In the genomic region with DNA sequence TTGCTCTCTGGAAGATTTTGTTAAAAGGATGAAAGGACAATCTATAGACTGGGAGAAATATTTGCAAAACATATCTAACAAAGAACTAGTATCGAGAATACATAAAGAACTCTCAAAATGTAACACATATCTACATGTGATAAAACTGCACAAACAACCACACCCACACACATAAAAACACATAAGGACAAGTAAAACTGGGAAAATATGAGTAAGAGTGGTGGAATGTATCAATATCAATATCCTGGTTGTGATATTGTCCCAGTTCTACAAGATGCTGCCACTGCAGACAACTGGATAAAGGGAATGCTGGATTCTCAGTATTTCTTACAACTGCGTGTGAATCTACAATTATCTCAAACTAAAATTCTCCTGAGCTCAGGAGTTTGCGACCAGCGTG, we compare ENCODE assay signal across 20 cellular contexts. TPM values are rescaled to one million over a fixed set of nuclear protein-coding genes. Genes with fewer than 3 reads are reported as not detected.
DNase-seq lines count a peak whose midpoint lies in the region; ATAC-seq and TF ChIP-seq lines count a peak whose summit lies in the region.
"Had no signal": no experiment of that assay in that cellular context is flagged by ENCODE, and none has a peak within 500 bp of the region (broad histone marks: within the 10 kb centered on the region; RNA-seq: fewer than 3 reads in every experiment).

No MANE protein-coding gene starts in this region.

- CTCF ChIA-PET in WTC11 (lab: Charles Lee), result no interaction called here

- peaks cover 52% of the 10 kb centered on the region for H3K36me3 Mint-ChIP-seq in T-helper 2 cell treated with Interferon-gamma antibody and Interleukin-4, amounts not matched to agents 5 μg/mL and 100 μg/mL, for 36 hours (ENCODE audit: low read depth)
- peaks cover 15% of the 10 kb centered on the region for H3K36me3 Mint-ChIP-seq in activated naive CD8-positive, alpha-beta T cell
- peaks cover 34% of the 10 kb centered on the region for H3K36me3 Mint-ChIP-seq in activated naive CD8-positive, alpha-beta T cell treated with anti-CD3 and anti-CD28 coated beads, Interleukin-2, amount 50 U/mL, for 24 hours (ENCODE audit: low read depth)
- peaks cover 50% of the 10 kb centered on the region for H3K36me3 Mint-ChIP-seq in WTC11

- POLR2A ChIA-PET in WTC11 (lab: Charles Lee), result interaction anchor here (0.6 kb wide), 1 partner anchor 1572 kb away, joined by 7 read pairs; no protein-coding TSS in a partner anchor

- H3K27ac Mint-ChIP-seq in T-helper 2 cell treated with Interferon-gamma antibody and Interleukin-4, amounts not matched to agents 5 μg/mL and 100 μg/mL, for 36 hours, result peak overlapping the region; percentile 69
- H3K27ac Mint-ChIP-seq in activated naive CD8-positive, alpha-beta T cell, result peak overlapping the region; percentile 73
- H3K27ac Mint-ChIP-seq in activated naive CD8-positive, alpha-beta T cell treated with anti-CD3 and anti-CD28 coated beads, Interleukin-2, amount 50 U/mL, for 24 hours, result no peak overlapping the region
- H3K27ac Mint-ChIP-seq in WTC11, result peak overlapping the region; percentile 45; the same call in 1 of the 2 replicates
- H3K27ac Mint-ChIP-seq: GM23338 had no signal

- H3K27me3 Mint-ChIP-seq in T-helper 2 cell treated with Interferon-gamma antibody and Interleukin-4, amounts not matched to agents 5 μg/mL and 100 μg/mL, for 36 hours (ENCODE audit: low read depth), result no peaks in the 10 kb centered on the region
- no peaks in the 10 kb centered on the region for H3K27me3 Mint-ChIP-seq in activated naive CD8-positive, alpha-beta T cell
- H3K27me3 Mint-ChIP-seq in activated naive CD8-positive, alpha-beta T cell treated with anti-CD3 and anti-CD28 coated beads, Interleukin-2, amount 50 U/mL, for 24 hours, result no peaks in the 10 kb centered on the region
- H3K27me3 Mint-ChIP-seq in WTC11 (ENCODE audit: low read depth), result no peaks in the 10 kb centered on the region
- H3K27me3 Mint-ChIP-seq: CD4-positive, alpha-beta memory T cell had no signal

- intact Hi-C loops in left colon (cut with DNase I, micrococcal nuclease), result no loop called here

- no peak for ATAC-seq in activated naive CD8-positive, alpha-beta T cell treated with anti-CD3 and anti-CD28 coated beads, Interleukin-2, amount 50 U/mL, for 24 hours
- ATAC-seq in WTC11, result no peak
- ATAC-seq in left colon, result peak; percentile 54
- ATAC-seq in HG03280 (IDR thresholded peaks at IDR 0.05; ENCODE audit: unreplicated experiment), result no peak
- ATAC-seq: GM23338, Right ventricle myocardium inferior had no signal

- no peak for TF ChIP-seq CTCF in WTC11 (IDR thresholded peaks at IDR 0.05)

- DNase-seq in T-helper 2 cell treated with Interferon-gamma antibody and Interleukin-4, amounts not matched to agents 5 μg/mL and 100 μg/mL, for 36 hours (ENCODE audit: low spot score), result no peak
- DNase-seq in T-helper 2 cell (no peak), WTC11 (ENCODE audit: low spot score) (no peak), left colon (no peak), germinal center (ENCODE audit: low spot score) (no peak)
- no peak for DNase-seq in activated naive CD8-positive, alpha-beta T cell treated with anti-CD3 and anti-CD28 coated beads, Interleukin-2, amount 50 U/mL, for 24 hours
- DNase-seq: CD4-positive, alpha-beta memory T cell; DND-41; KG1; NCI-H1105; NCI-H146; NCI-H2029; NCI-H226; NCI-H510A treated with DMSO at 0.1 percent for 48 hours; NCI-H82; Peyer's patch had no signal

- peaks cover 46% of the 10 kb centered on the region for H3K4me1 Mint-ChIP-seq in T-helper 2 cell treated with Interferon-gamma antibody and Interleukin-4, amounts not matched to agents 5 μg/mL and 100 μg/mL, for 36 hours (ENCODE audit: low read depth)
- peaks cover 53% of the 10 kb centered on the region for H3K4me1 Mint-ChIP-seq in activated naive CD8-positive, alpha-beta T cell (ENCODE audit: low read depth)
- peaks cover 42% of the 10 kb centered on the region for H3K4me1 Mint-ChIP-seq in activated naive CD8-positive, alpha-beta T cell treated with anti-CD3 and anti-CD28 coated beads, Interleukin-2, amount 50 U/mL, for 24 hours
- no peaks in the 10 kb centered on the region for H3K4me1 Mint-ChIP-seq in WTC11
- H3K4me1 Mint-ChIP-seq: GM23338 had no signal

- H3K9me3 Mint-ChIP-seq in T-helper 2 cell treated with Interferon-gamma antibody and Interleukin-4, amounts not matched to agents 5 μg/mL and 100 μg/mL, for 36 hours, result no peaks in the 10 kb centered on the region
- H3K9me3 Mint-ChIP-seq in activated naive CD8-positive, alpha-beta T cell (ENCODE audit: low read depth), result no peaks in the 10 kb centered on the region
- H3K9me3 Mint-ChIP-seq in activated naive CD8-positive, alpha-beta T cell treated with anti-CD3 and anti-CD28 coated beads, Interleukin-2, amount 50 U/mL, for 24 hours, result no peaks in the 10 kb centered on the region
- no peaks in the 10 kb centered on the region for H3K9me3 Mint-ChIP-seq in WTC11
- H3K9me3 Mint-ChIP-seq: CD4-positive, alpha-beta memory T cell; GM23338 had no signal

- H3K4me3 Mint-ChIP-seq in T-helper 2 cell treated with Interferon-gamma antibody and Interleukin-4, amounts not matched to agents 5 μg/mL and 100 μg/mL, for 36 hours, result no peak overlapping the region
- no peak overlapping the region for H3K4me3 Mint-ChIP-seq in activated naive CD8-positive, alpha-beta T cell
- no peak overlapping the region for H3K4me3 Mint-ChIP-seq in activated naive CD8-positive, alpha-beta T cell treated with anti-CD3 and anti-CD28 coated beads, Interleukin-2, amount 50 U/mL, for 24 hours
- H3K4me3 Mint-ChIP-seq in WTC11, result no peak overlapping the region
- H3K4me3 Mint-ChIP-seq: CD4-positive, alpha-beta memory T cell; GM23338 had no signal

TF ChIP-seq in WTC11, 78 proteins besides CTCF, POLR2A, EP300 and RAD21 (continues in another document):
- no peak for TF ChIP-seq NR2C2 (CRISPR knock-in tag; IDR thresholded peaks at IDR 0.05)
- no peak for TF ChIP-seq PRRX2 (CRISPR knock-in tag; IDR thresholded peaks at IDR 0.05)
- TF ChIP-seq, protein P1, sequence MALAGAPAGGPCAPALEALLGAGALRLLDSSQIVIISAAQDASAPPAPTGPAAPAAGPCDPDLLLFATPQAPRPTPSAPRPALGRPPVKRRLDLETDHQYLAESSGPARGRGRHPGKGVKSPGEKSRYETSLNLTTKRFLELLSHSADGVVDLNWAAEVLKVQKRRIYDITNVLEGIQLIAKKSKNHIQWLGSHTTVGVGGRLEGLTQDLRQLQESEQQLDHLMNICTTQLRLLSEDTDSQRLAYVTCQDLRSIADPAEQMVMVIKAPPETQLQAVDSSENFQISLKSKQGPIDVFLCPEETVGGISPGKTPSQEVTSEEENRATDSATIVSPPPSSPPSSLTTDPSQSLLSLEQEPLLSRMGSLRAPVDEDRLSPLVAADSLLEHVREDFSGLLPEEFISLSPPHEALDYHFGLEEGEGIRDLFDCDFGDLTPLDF (CRISPR knock-in tag; IDR thresholded peaks at IDR 0.05), result no peak
- no peak for TF ChIP-seq NR1H2 (CRISPR knock-in tag; IDR thresholded peaks at IDR 0.05)
- no peak for TF ChIP-seq NR3C1 (CRISPR knock-in tag; conservative IDR thresholded peaks at IDR 0.05; ENCODE audit: low read depth)
- no peak for TF ChIP-seq SOX15 (CRISPR knock-in tag; IDR thresholded peaks at IDR 0.05)
- TF ChIP-seq, protein P2, sequence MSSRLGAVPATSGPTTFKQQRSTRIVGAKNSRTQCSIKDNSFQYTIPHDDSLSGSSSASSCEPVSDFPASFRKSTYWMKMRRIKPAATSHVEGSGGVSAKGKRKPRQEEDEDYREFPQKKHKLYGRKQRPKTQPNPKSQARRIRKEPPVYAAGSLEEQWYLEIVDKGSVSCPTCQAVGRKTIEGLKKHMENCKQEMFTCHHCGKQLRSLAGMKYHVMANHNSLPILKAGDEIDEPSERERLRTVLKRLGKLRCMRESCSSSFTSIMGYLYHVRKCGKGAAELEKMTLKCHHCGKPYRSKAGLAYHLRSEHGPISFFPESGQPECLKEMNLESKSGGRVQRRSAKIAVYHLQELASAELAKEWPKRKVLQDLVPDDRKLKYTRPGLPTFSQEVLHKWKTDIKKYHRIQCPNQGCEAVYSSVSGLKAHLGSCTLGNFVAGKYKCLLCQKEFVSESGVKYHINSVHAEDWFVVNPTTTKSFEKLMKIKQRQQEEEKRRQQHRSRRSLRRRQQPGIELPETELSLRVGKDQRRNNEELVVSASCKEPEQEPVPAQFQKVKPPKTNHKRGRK (CRISPR knock-in tag; IDR thresholded peaks at IDR 0.05; ENCODE audit: borderline replicate concordance), result no peak
- TF ChIP-seq ZNF423 (CRISPR knock-in tag; IDR thresholded peaks at IDR 0.05), result no peak
- TF ChIP-seq, protein P3, sequence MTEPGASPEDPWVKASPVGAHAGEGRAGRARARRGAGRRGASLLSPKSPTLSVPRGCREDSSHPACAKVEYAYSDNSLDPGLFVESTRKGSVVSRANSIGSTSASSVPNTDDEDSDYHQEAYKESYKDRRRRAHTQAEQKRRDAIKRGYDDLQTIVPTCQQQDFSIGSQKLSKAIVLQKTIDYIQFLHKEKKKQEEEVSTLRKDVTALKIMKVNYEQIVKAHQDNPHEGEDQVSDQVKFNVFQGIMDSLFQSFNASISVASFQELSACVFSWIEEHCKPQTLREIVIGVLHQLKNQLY (CRISPR knock-in tag; IDR thresholded peaks at IDR 0.05), result no peak
- TF ChIP-seq, protein P4, sequence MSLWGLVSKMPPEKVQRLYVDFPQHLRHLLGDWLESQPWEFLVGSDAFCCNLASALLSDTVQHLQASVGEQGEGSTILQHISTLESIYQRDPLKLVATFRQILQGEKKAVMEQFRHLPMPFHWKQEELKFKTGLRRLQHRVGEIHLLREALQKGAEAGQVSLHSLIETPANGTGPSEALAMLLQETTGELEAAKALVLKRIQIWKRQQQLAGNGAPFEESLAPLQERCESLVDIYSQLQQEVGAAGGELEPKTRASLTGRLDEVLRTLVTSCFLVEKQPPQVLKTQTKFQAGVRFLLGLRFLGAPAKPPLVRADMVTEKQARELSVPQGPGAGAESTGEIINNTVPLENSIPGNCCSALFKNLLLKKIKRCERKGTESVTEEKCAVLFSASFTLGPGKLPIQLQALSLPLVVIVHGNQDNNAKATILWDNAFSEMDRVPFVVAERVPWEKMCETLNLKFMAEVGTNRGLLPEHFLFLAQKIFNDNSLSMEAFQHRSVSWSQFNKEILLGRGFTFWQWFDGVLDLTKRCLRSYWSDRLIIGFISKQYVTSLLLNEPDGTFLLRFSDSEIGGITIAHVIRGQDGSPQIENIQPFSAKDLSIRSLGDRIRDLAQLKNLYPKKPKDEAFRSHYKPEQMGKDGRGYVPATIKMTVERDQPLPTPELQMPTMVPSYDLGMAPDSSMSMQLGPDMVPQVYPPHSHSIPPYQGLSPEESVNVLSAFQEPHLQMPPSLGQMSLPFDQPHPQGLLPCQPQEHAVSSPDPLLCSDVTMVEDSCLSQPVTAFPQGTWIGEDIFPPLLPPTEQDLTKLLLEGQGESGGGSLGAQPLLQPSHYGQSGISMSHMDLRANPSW (CRISPR knock-in tag; conservative IDR thresholded peaks at IDR 0.05; ENCODE audit: low read depth), result no peak
- TF ChIP-seq, protein P5, sequence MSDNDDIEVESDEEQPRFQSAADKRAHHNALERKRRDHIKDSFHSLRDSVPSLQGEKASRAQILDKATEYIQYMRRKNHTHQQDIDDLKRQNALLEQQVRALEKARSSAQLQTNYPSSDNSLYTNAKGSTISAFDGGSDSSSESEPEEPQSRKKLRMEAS (CRISPR knock-in tag; IDR thresholded peaks at IDR 0.05), result no peak

RNA-seq across cellular contexts. Expression of a gene that starts 9.3 kb away (rescaled TPM):
- total RNA-seq in WTC11 (2021) (37.8 to 44.1 TPM (median 42.8 TPM) in 3 replicates), left colon (100 to 1,000 TPM; 123 to 163 TPM)

RNA-seq across cellular contexts. Expression of a gene that starts 45.9 kb away (rescaled TPM):
- total RNA-seq in WTC11 (2021) (48.4 to 51.8 TPM (median 49.5 TPM) in 3 replicates), left colon (10 to 100 TPM; 32.6 to 42.8 TPM)
